Comparison of ENCODE assay signal across 8 cellular contexts in the genomic region with DNA sequence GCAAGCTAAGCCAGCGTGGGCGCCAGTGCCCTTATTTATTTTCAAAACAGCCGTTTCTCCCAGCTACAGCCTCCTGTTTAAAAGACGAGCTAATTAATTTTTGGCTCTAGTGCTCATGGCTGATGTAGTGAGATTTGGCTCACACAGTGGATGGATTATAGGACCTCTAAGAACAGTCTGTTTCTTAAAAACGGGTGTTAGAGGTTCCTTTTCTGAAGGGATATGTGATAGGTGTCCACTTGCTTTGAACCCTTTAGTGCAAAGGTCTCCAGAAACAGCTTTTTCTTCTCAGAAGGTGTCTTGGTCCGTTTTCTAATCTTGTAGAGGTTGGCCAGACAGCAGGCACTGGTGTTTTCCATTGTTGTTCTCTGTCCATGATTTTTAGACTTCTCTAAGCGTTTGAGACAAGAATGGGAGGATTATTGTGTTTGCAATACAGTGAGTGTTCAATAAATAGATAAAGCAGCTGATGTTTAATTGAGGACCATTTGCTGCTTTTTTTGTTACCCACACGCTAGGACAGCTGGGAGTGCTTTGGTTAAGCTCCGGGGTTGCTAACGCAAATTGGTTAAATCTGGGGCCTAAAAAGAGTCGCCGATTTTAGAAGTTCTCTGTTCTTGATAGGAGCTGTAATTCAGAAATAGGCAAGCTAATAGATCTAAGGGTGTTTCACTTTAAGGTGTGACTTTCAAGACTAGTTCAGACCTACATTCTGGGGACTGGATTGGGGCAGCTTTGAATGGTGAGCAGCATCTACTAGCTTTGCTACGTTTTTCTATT. TPM values are rescaled to one million over a fixed set of nuclear protein-coding genes. Genes with fewer than 3 reads are reported as not detected.
A peak's percentile ranks its signal among the peaks of the same experiment; 100 is the strongest.
DNase-seq lines count a peak whose midpoint lies in the region; ATAC-seq and TF ChIP-seq lines count a peak whose summit lies in the region.

No MANE protein-coding gene starts in this region.

- H2AFZ ChIP-seq in PC-3 (ENCODE audit: low read length): peak overlapping the region; percentile 77

- H3K27ac ChIP-seq in PC-3 (ENCODE audit: low read length): peak overlapping the region; percentile 86
- peak overlapping the region; percentile 90 to 91 for H3K27ac ChIP-seq in coronary artery
- peak overlapping the region; percentile 85 for H3K27ac ChIP-seq in muscle layer of colon (ENCODE audit: low read depth, low read length)

- no peak for TF ChIP-seq CTCF in PC-3 (conservative IDR thresholded peaks at IDR 0.05; ENCODE audit: low read depth, low read length)
- TF ChIP-seq CTCF in coronary artery (IDR thresholded peaks at IDR 0.05): no peak

- H3K36me3 ChIP-seq in PC-3 (ENCODE audit: low read depth, low read length): no peaks in the 10 kb centered on the region
- no peaks in the 10 kb centered on the region for H3K36me3 ChIP-seq in muscle layer of colon (ENCODE audit: insufficient read depth, low read length)

- H3K4me1 ChIP-seq in PC-3 (ENCODE audit: insufficient read depth, low read length) (peaks cover 11% of the 10 kb centered on the region; the same call in 1 of the 2 replicates), muscle layer of colon (ENCODE audit: insufficient read depth, low read length) (peaks cover 11% of the 10 kb centered on the region)

- H3K9me3 ChIP-seq in PC-3 (ENCODE audit: low read length) (no peaks in the 10 kb centered on the region), muscle layer of colon (ENCODE audit: low read length) (no peaks in the 10 kb centered on the region)

- DNase-seq in EL: peak; percentile 11
- DNase-seq in PC-3: peak; percentile 21
- DNase-seq in coronary artery (ENCODE audit: low spot score): no peak
- no peak for DNase-seq in SKM-1 treated with dmso at 0.1 percent for 144 hours (lab: John Stamatoyannopoulos, UW; ENCODE audit: unreplicated experiment)
- no peak for DNase-seq in NCI-H524 treated with DMSO at 0.1 percent for 48 hours (lab: John Stamatoyannopoulos, UW)

- ATAC-seq in HG02678 (IDR thresholded peaks at IDR 0.05; ENCODE audit: unreplicated experiment) (peak; percentile 0), PC-3 (no peak), HG03095 (IDR thresholded peaks at IDR 0.05; ENCODE audit: unreplicated experiment) (no peak)

- intact Hi-C loops in PC-3 (cut with micrococcal nuclease): no loop called here

- TSS peak; percentile 66 for BruUV-seq in PC-3 (replicated peaks; lab: Mats Ljungman, UMichigan)

- no peaks in the 10 kb centered on the region for H3K9me2 ChIP-seq in PC-3 (replicated peaks; ENCODE audit: low read length)

- H3K9ac ChIP-seq in PC-3 (ENCODE audit: low read length) (peak overlapping the region; percentile 95), muscle layer of colon (ENCODE audit: low read length) (peak overlapping the region; percentile 65)

- POLR2A ChIA-PET in PC-3 (lab: Charles Lee; ENCODE audit: unreplicated experiment): interaction anchor here (0.5 to 0.7 kb wide), 4 partner anchors 10 to 366 kb away, joined by 4 to 6 read pairs (median 4); no protein-coding TSS in a partner anchor

- H3K79me2 ChIP-seq in PC-3 (ENCODE audit: low read length): peaks cover 22% of the 10 kb centered on the region

- H3K4me2 ChIP-seq in PC-3 (ENCODE audit: low read length): peak overlapping the region; percentile 89

- no peaks in the 10 kb centered on the region for H4K20me1 ChIP-seq in PC-3 (ENCODE audit: low read length)

- CTCF ChIA-PET in PC-3 (lab: Charles Lee): interaction anchor here (0.5 to 1.5 kb wide), 4 partner anchors 17 to 299 kb away, joined by 3 to 11 read pairs (median 4); no protein-coding TSS in a partner anchor

- peak overlapping the region; percentile 91 for H3K4me3 ChIP-seq in PC-3 (ENCODE audit: low read length)
- peak overlapping the region; percentile 78 for H3K4me3 ChIP-seq in coronary artery
- H3K4me3 ChIP-seq in muscle layer of colon (ENCODE audit: low read depth in 1 of 2, low read length in 2 of 2): peak overlapping the region; percentile 72 to 89

- H3K27me3 ChIP-seq in PC-3 (ENCODE audit: low read length) (no peaks in the 10 kb centered on the region), muscle layer of colon (ENCODE audit: control insufficient read depth in 1 of 2, insufficient read depth in 2 of 2, low read length in 2 of 2) (no peaks in the 10 kb centered on the region)

- H3F3A ChIP-seq in PC-3 (ENCODE audit: low read length, unreplicated experiment): no peaks in the 10 kb centered on the region

RNA-seq across cellular contexts. Expression of a gene that starts 1.0 kb away (rescaled TPM):
- total RNA-seq in PC-3 (2014; rRNA removed): 2.3 and 7.7 TPM in 2 replicates

RNA-seq across cellular contexts. Expression of a gene that starts 7.8 kb away (rescaled TPM):
- 2.8 and 3.1 TPM in 2 replicates for total RNA-seq in PC-3 (2014; rRNA removed)

Comparison
In these comparisons a context has a peak if more than half of its experiments do, and no peak if none do; other contexts are left out.
1. DNase-seq: peak in EL (single experiment) and PC-3 (single experiment); none in coronary artery (single experiment), SKM-1 treated with dmso at 0.1 percent for 144 hours (single experiment) and NCI-H524 treated with DMSO at 0.1 percent for 48 hours (single experiment).
2. Peak in every context shown above with its lines, with median percentiles within 50 percentile points of each other: H3K27ac ChIP-seq and H3K4me3 ChIP-seq.